In the genomic region with DNA sequence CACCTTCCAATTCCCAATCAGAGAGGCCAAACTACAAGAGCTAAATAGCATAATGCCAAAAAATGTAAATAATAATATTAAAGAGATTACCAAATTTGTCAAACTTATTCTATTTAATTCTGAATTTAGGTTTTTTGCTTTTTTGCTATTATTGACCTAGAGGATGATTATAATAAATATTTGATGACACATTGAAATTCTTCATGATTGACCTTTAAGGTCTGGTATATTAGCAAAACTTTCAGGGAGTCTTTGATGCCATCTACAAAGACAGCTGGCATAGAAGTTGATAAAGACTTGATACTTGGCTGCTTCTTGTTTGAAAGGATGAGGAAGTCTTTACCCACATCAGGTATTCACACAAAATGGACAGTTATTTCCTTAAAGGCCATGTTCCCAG, we compare ENCODE assay signal across 6 cellular contexts.
"Had no signal": no experiment of that assay in that cellular context is flagged by ENCODE, and none has a peak within 500 bp of the region (broad histone marks: within the 10 kb centered on the region; RNA-seq: fewer than 3 reads in every experiment).

No MANE protein-coding gene starts in this region.

- H3K4me3 Mint-ChIP-seq: IgD-negative memory B cell had no signal

- H3K36me3 Mint-ChIP-seq: IgD-negative memory B cell had no signal

- H3K4me1 Mint-ChIP-seq: IgD-negative memory B cell had no signal

- DNase-seq: IMR-90, KBM-7, KG1 had no signal

- FAIRE-seq: HTR-8/SVneo had no signal

- H3K27ac Mint-ChIP-seq: IgD-negative memory B cell had no signal

- H3K27me3 Mint-ChIP-seq: IgD-negative memory B cell had no signal

- H3K27ac ChIP-seq: HL-60 had no signal
